Comparison of ENCODE assay signal across 15 cellular contexts in genomic region chr1:217274927-217275616, GRCh38.
DNase-seq lines count a peak whose midpoint lies in the region; ATAC-seq and TF ChIP-seq lines count a peak whose summit lies in the region.
"Had no signal": no experiment of that assay in that cellular context is flagged by ENCODE, and none has a peak within 500 bp of the region (broad histone marks: within the 10 kb centered on the region; RNA-seq: fewer than 3 reads in every experiment).

No MANE protein-coding gene starts in this region.

- H3K36me3 ChIP-seq in A673 (ENCODE audit: insufficient read depth, low read length, poor library complexity, severe bottlenecking) (no peaks in the 10 kb centered on the region), H7 (replicated peaks; ENCODE audit: control insufficient read depth, insufficient read depth, low read length) (no peaks in the 10 kb centered on the region), sigmoid colon (no peaks in the 10 kb centered on the region)

- no peaks in the 10 kb centered on the region for H3K9me3 ChIP-seq in A673 (ENCODE audit: low read depth, low read length, poor library complexity, severe bottlenecking)
- H3K9me3 ChIP-seq in sigmoid colon, result no peaks in the 10 kb centered on the region
- H3K9me3 ChIP-seq: A549 had no signal

- H3K27me3 ChIP-seq in A673 (replicated peaks; ENCODE audit: insufficient read depth, low read depth, low read length, poor library complexity) (no peaks in the 10 kb centered on the region), H7 (ENCODE audit: control insufficient read depth, insufficient read depth, low read length) (no peaks in the 10 kb centered on the region), sigmoid colon (no peaks in the 10 kb centered on the region)

- H3K4me1 ChIP-seq in A673 (ENCODE audit: insufficient read depth, low read length, poor library complexity, severe bottlenecking) (no peaks in the 10 kb centered on the region), sigmoid colon (no peaks in the 10 kb centered on the region)

- TF ChIP-seq POLR2A in sigmoid colon (IDR thresholded peaks at IDR 0.05), result no peak

- WGBS in sigmoid colon, 2 donors, result 73 to 85% methylated on average over 2 of the region's 2 CpGs

- intact Hi-C loops in A673 (cut with micrococcal nuclease; ENCODE audit: unreplicated experiment), result no loop called here
- intact Hi-C loops in sigmoid colon (cut with DNase I), result no loop called here

- TF ChIP-seq CTCF in A673 (conservative IDR thresholded peaks at IDR 0.05; ENCODE audit: low read depth, low read length) (no peak), WI38 (IDR thresholded peaks at IDR 0.05; ENCODE audit: low read depth, low read length) (no peak), foreskin fibroblast (IDR thresholded peaks at IDR 0.05; ENCODE audit: low read depth, low read length) (no peak), sigmoid colon (IDR thresholded peaks at IDR 0.05) (no peak)

- H3K27ac ChIP-seq in A673 (ENCODE audit: low read depth, low read length, poor library complexity, severe bottlenecking), result peak overlapping the region; percentile 5
- H3K27ac ChIP-seq in sigmoid colon, result peak overlapping the region in 1 of 4 donors; percentile 70

- TF ChIP-seq EP300 in sigmoid colon (IDR thresholded peaks at IDR 0.05), result no peak

- CTCF ChIA-PET in A673 (lab: Charles Lee), result no interaction called here

- DNase-seq in A673 (ENCODE audit: low spot score) (peak; percentile 10), foreskin fibroblast (peak; percentile 65 to 79), H7 (no peak), NCI-H1694 treated with DMSO at 0.1 percent for 48 hours (lab: John Stamatoyannopoulos, UW) (no peak), sigmoid colon (no peak)
- DNase-seq: activated CD4-positive, alpha-beta T cell treated with anti-CD3 and anti-CD28 coated beads, Interleukin-2, amount 10 ng/mL, durations not matched to agents 24 days and 14 days; DMS79; effector CD8-positive, alpha-beta T cell; naive B cell; NCI-H526 had no signal

- no TSS peak for BruUV-seq in A673 (replicated peaks; lab: Mats Ljungman, UMichigan)

- ATAC-seq in HG02884 (IDR thresholded peaks at IDR 0.05; ENCODE audit: unreplicated experiment) (peak; percentile 37), HG03095 (IDR thresholded peaks at IDR 0.05; ENCODE audit: unreplicated experiment) (no peak)
- ATAC-seq: A549; stimulated activated memory B cell treated with anti-CD40 and anti-IgM and Interleukin-4, amounts not matched to agents 10 μg/mL and 1 μg/mL and 100 μg/mL, for 72 hours had no signal

- POLR2A ChIA-PET in A673 (lab: Charles Lee; ENCODE audit: low non-redundant PET), result no interaction called here

- H3K4me3 ChIP-seq in A673 (ENCODE audit: low read depth, low read length, poor library complexity, severe bottlenecking) (no peak overlapping the region), WI38 (ENCODE audit: low read depth, low read length) (peak overlapping the region; percentile 23), foreskin fibroblast (ENCODE audit: low read depth in 1 of 2, low read length in 2 of 2) (no peak overlapping the region), H7 (ENCODE audit: insufficient read depth, low read depth, low read length) (no peak overlapping the region), sigmoid colon (no peak overlapping the region)
- H3K4me3 ChIP-seq: A549 had no signal

Comparison
In these comparisons a context has a peak if more than half of its experiments do, and no peak if none do; other contexts are left out.
1. DNase-seq: peak in A673 (single experiment) and foreskin fibroblast (2 of 2); none in H7 (single experiment), NCI-H1694 treated with DMSO at 0.1 percent for 48 hours (single experiment) and sigmoid colon (single experiment).